6 cellular contexts compared by ENCODE assay signal in genomic region chr17:7216242-7217112, GRCh38. TPM values are rescaled to one million over a fixed set of nuclear protein-coding genes. Genes with fewer than 3 reads are reported as not detected.
DNase-seq lines count a peak whose midpoint lies in the region; ATAC-seq and TF ChIP-seq lines count a peak whose summit lies in the region.

No MANE protein-coding gene starts in this region.

- H3K4me3 Mint-ChIP-seq in activated CD4-positive, alpha-beta T cell treated with anti-CD3 and anti-CD28 coated beads, Interleukin-2, amount 10 ng/mL, durations not matched to agents 7 days and 5 days = peak overlapping the region; percentile 34

- CTCF ChIA-PET in activated CD4-positive, alpha-beta T cell treated with anti-CD3 and anti-CD28 coated beads, Interleukin-2, amount 10 ng/mL, durations not matched to agents 7 days and 5 days (lab: Charles Lee) = interaction anchor here (0.6 to 1.0 kb wide), 3 partner anchors 10 to 80 kb away, joined by 3 to 4 read pairs (median 3); no protein-coding TSS in a partner anchor

- H3K9me3 Mint-ChIP-seq in activated CD4-positive, alpha-beta T cell treated with anti-CD3 and anti-CD28 coated beads, Interleukin-2, amount 10 ng/mL, durations not matched to agents 7 days and 5 days = no peaks in the 10 kb centered on the region

- intact Hi-C loops in thyroid gland (cut with DNase I) = no loop called here

- H3K36me3 ChIP-seq in gastroesophageal sphincter (peaks cover 0 to 6% of the 10 kb centered on the region in 2 donors), thyroid gland (peaks cover 0 to 7% of the 10 kb centered on the region in 2 donors)

- H3K9me3 ChIP-seq in gastroesophageal sphincter (no peaks in the 10 kb centered on the region), thyroid gland (no peaks in the 10 kb centered on the region)

- H3K27ac Mint-ChIP-seq in activated CD4-positive, alpha-beta T cell treated with anti-CD3 and anti-CD28 coated beads, Interleukin-2, amount 10 ng/mL, durations not matched to agents 7 days and 5 days = peak overlapping the region; percentile 31

- peaks cover 6 to 85% (median 42%) of the 10 kb centered on the region in 3 donors for H3K4me1 ChIP-seq in gastroesophageal sphincter
- H3K4me1 ChIP-seq in thyroid gland = peaks cover 35 to 69% of the 10 kb centered on the region in 2 donors

- TF ChIP-seq EP300 in gastroesophageal sphincter (IDR thresholded peaks at IDR 0.05) = no peak

- H3K27me3 ChIP-seq in gastroesophageal sphincter (no peaks in the 10 kb centered on the region), thyroid gland (no peaks in the 10 kb centered on the region)

- H3K27me3 Mint-ChIP-seq in activated CD4-positive, alpha-beta T cell treated with anti-CD3 and anti-CD28 coated beads, Interleukin-2, amount 10 ng/mL, durations not matched to agents 7 days and 5 days = peaks cover 7% of the 10 kb centered on the region

- DNase-seq in activated CD4-positive, alpha-beta T cell treated with anti-CD3 and anti-CD28 coated beads, Interleukin-2, amount 10 ng/mL, durations not matched to agents 7 days and 5 days = no peak
- no peak for DNase-seq in activated CD4-positive, alpha-beta T cell treated with anti-CD3 and anti-CD28 coated beads for 4 hours
- no peak for DNase-seq in thyroid gland
- no peak for DNase-seq in medulla oblongata (ENCODE audit: extremely low spot score)

- H3K27ac ChIP-seq in gastroesophageal sphincter = peak overlapping the region; percentile 72 to 98 (median 92)
- H3K27ac ChIP-seq in thyroid gland = peak overlapping the region in 2 of 3 donors; percentile 75 to 83

- H3K4me3 ChIP-seq in gastroesophageal sphincter (peak overlapping the region; percentile 62), thyroid gland (replicated peaks in 1 of 3) (peak overlapping the region in 1 of 3 donors; percentile 41)

- TF ChIP-seq CTCF in gastroesophageal sphincter (IDR thresholded peaks at IDR 0.05) (no peak), thyroid gland (IDR thresholded peaks at IDR 0.05) (no peak)

- WGBS in gastroesophageal sphincter (ENCODE audit: low coverage in 1 of 2), 2 donors = 10 to 14% methylated on average over 6 of the region's 7 CpGs
- 35 to 38% methylated on average over 7 of the region's 7 CpGs for WGBS in thyroid gland, 2 donors

- TF ChIP-seq POLR2A in gastroesophageal sphincter (IDR thresholded peaks at IDR 0.05) = no peak
- TF ChIP-seq POLR2A in thyroid gland (IDR thresholded peaks at IDR 0.05) = no peak

- peaks cover 6% of the 10 kb centered on the region for H3K36me3 Mint-ChIP-seq in activated CD4-positive, alpha-beta T cell treated with anti-CD3 and anti-CD28 coated beads, Interleukin-2, amount 10 ng/mL, durations not matched to agents 7 days and 5 days (ENCODE audit: low read depth)

- ATAC-seq in gastroesophageal sphincter (no peak), GM21825 (IDR thresholded peaks at IDR 0.05; ENCODE audit: unreplicated experiment) (no peak)

- POLR2A ChIA-PET in activated CD4-positive, alpha-beta T cell treated with anti-CD3 and anti-CD28 coated beads, Interleukin-2, amount 10 ng/mL, durations not matched to agents 7 days and 5 days (lab: Charles Lee) = no interaction called here

- peaks cover 76% of the 10 kb centered on the region for H3K4me1 Mint-ChIP-seq in activated CD4-positive, alpha-beta T cell treated with anti-CD3 and anti-CD28 coated beads, Interleukin-2, amount 10 ng/mL, durations not matched to agents 7 days and 5 days

RNA-seq across cellular contexts. Expression of gene DLG4, which starts 3.2 kb away (rescaled TPM):
- total RNA-seq in activated CD4-positive, alpha-beta T cell treated with anti-CD3 and anti-CD28 coated beads, Interleukin-2, amount 10 ng/mL, durations not matched to agents 7 days and 5 days = 1 to 10 TPM; 9.4 to 9.5 TPM
- total RNA-seq in gastroesophageal sphincter (10 to 100 TPM; 14.1 to 21.7 (median 16.5) TPM), thyroid gland (10 to 100 TPM in 2 of 4 donors, 1 to 10 TPM in 2; 6.8 to 21.5 (median 12.4) TPM)

RNA-seq across cellular contexts. Expression of gene ACADVL, which starts 3.3 kb away (rescaled TPM):
- total RNA-seq in activated CD4-positive, alpha-beta T cell treated with anti-CD3 and anti-CD28 coated beads, Interleukin-2, amount 10 ng/mL, durations not matched to agents 7 days and 5 days = 100 to 1,000 TPM; 338 to 370 TPM
- total RNA-seq in gastroesophageal sphincter (100 to 1,000 TPM; 331 to 508 (median 475) TPM), thyroid gland (1,000 to 10,000 TPM in 1 of 4 donors, 100 to 1,000 TPM in 3; 581 to 1,743 (median 795) TPM)

RNA-seq across cellular contexts. Expression of gene DVL2, which starts 17.8 kb away (rescaled TPM):
- 10 to 100 TPM; 53.2 TPM for total RNA-seq in activated CD4-positive, alpha-beta T cell treated with anti-CD3 and anti-CD28 coated beads, Interleukin-2, amount 10 ng/mL, durations not matched to agents 7 days and 5 days
- total RNA-seq in gastroesophageal sphincter (10 to 100 TPM; 33.0 to 53.9 (median 45.0) TPM), thyroid gland (10 to 100 TPM; 45.3 to 68.6 (median 49.0) TPM)

RNA-seq across cellular contexts. Expression of gene PHF23, which starts 22.8 kb away (rescaled TPM):
- total RNA-seq in activated CD4-positive, alpha-beta T cell treated with anti-CD3 and anti-CD28 coated beads, Interleukin-2, amount 10 ng/mL, durations not matched to agents 7 days and 5 days = 10 to 100 TPM; 55.9 to 59.2 TPM
- total RNA-seq in gastroesophageal sphincter = 10 to 100 TPM; 29.4 to 38.2 (median 31.0) TPM
- 10 to 100 TPM; 19.8 to 39.5 (median 35.8) TPM for total RNA-seq in thyroid gland

RNA-seq across cellular contexts. Expression of gene GABARAP, which starts 25.8 kb away (rescaled TPM):
- 100 to 1,000 TPM; 256 to 279 TPM for total RNA-seq in activated CD4-positive, alpha-beta T cell treated with anti-CD3 and anti-CD28 coated beads, Interleukin-2, amount 10 ng/mL, durations not matched to agents 7 days and 5 days
- 100 to 1,000 TPM; 289 to 437 (median 386) TPM for total RNA-seq in gastroesophageal sphincter
- total RNA-seq in thyroid gland = 100 to 1,000 TPM; 112 to 840 (median 273) TPM
